1 cellular context compared by ENCODE assay signal in genomic region chr15:85334241-85334640, GRCh38.
TF ChIP-seq lines count a peak whose summit lies in the region.

No MANE protein-coding gene starts in this region.

TF ChIP-seq in IMR-90, 13 proteins besides CTCF, POLR2A, EP300 and RAD21:
- no peak for TF ChIP-seq MAFK (IDR thresholded peaks at IDR 0.05; ENCODE audit: low read depth, low read length)
- no peak for TF ChIP-seq NFE2L2 (IDR thresholded peaks at IDR 0.05; ENCODE audit: low read depth, low read length)
- no peak for TF ChIP-seq RCOR1 (IDR thresholded peaks at IDR 0.05; ENCODE audit: insufficient replicate concordance, low read length)
- no peak for TF ChIP-seq MXI1 (IDR thresholded peaks at IDR 0.05; ENCODE audit: borderline replicate concordance, low read depth, low read length)
- TF ChIP-seq USF2 (IDR thresholded peaks at IDR 0.05; ENCODE audit: low read depth, low read length): no peak
- no peak for TF ChIP-seq MAZ (IDR thresholded peaks at IDR 0.05; ENCODE audit: borderline replicate concordance, low read depth, low read length)
